Comparison of ENCODE assay signal across 20 cellular contexts in genomic region chr2:130743278-130743677, GRCh38. TPM values are rescaled to one million over a fixed set of nuclear protein-coding genes. Genes with fewer than 3 reads are reported as not detected.
DNase-seq lines count a peak whose midpoint lies in the region; ATAC-seq and TF ChIP-seq lines count a peak whose summit lies in the region.
"Had no signal": no experiment of that assay in that cellular context is flagged by ENCODE, and none has a peak within 500 bp of the region (broad histone marks: within the 10 kb centered on the region; RNA-seq: fewer than 3 reads in every experiment).

No MANE protein-coding gene starts in this region.

- no peak overlapping the region for H2AFZ ChIP-seq in hepatocyte

- H3K36me3 Mint-ChIP-seq in osteocyte (ENCODE audit: unreplicated experiment): no peaks in the 10 kb centered on the region
- no peaks in the 10 kb centered on the region for H3K36me3 Mint-ChIP-seq in activated CD8-positive, alpha-beta T cell treated with anti-CD3 and anti-CD28 coated beads for 36 hours (ENCODE audit: low read depth)
- no peaks in the 10 kb centered on the region for H3K36me3 Mint-ChIP-seq in CD14-positive monocyte
- H3K36me3 Mint-ChIP-seq: CD4-positive, CD25-positive, alpha-beta regulatory T cell; CD8-positive, alpha-beta memory T cell had no signal

- intact Hi-C loops in activated CD8-positive, alpha-beta T cell treated with anti-CD3 and anti-CD28 coated beads for 36 hours (cut with micrococcal nuclease): no loop called here
- intact Hi-C loops in CD14-positive monocyte (cut with micrococcal nuclease): no loop called here

- H3K4me1 ChIP-seq in BLaER1 (peaks cover 24% of the 10 kb centered on the region), HUES6 (ENCODE audit: control insufficient read depth, insufficient read depth, low read length) (peaks cover 25% of the 10 kb centered on the region), hepatocyte (ENCODE audit: insufficient read depth) (peaks cover 9% of the 10 kb centered on the region)

- no peak for ATAC-seq in activated CD8-positive, alpha-beta T cell treated with anti-CD3 and anti-CD28 coated beads for 36 hours

- no peaks in the 10 kb centered on the region for H3K9me3 ChIP-seq in BLaER1
- H3K9me3 ChIP-seq in HUES6 (ENCODE audit: control insufficient read depth, insufficient read depth, low read depth, low read length): no peaks in the 10 kb centered on the region
- no peaks in the 10 kb centered on the region for H3K9me3 ChIP-seq in hepatocyte (ENCODE audit: low read depth)

- H3K9me2 ChIP-seq in hepatocyte (replicated peaks; ENCODE audit: insufficient read depth): no peaks in the 10 kb centered on the region

- H3K27me3 Mint-ChIP-seq in osteocyte (ENCODE audit: unreplicated experiment): no peaks in the 10 kb centered on the region
- H3K27me3 Mint-ChIP-seq in activated CD8-positive, alpha-beta T cell treated with anti-CD3 and anti-CD28 coated beads for 36 hours: peaks cover 13% of the 10 kb centered on the region
- H3K27me3 Mint-ChIP-seq in CD14-positive monocyte (ENCODE audit: low read depth in 3 of 3): peaks cover 10 to 25% (median 17%) of the 10 kb centered on the region in 3 donors

- no peak overlapping the region for H3K4me3 Mint-ChIP-seq in osteocyte (ENCODE audit: unreplicated experiment)
- no peak overlapping the region for H3K4me3 Mint-ChIP-seq in activated CD8-positive, alpha-beta T cell treated with anti-CD3 and anti-CD28 coated beads for 36 hours
- no peak overlapping the region for H3K4me3 Mint-ChIP-seq in CD14-positive monocyte
- H3K4me3 Mint-ChIP-seq: CD4-positive, CD25-positive, alpha-beta regulatory T cell; CD8-positive, alpha-beta memory T cell had no signal

- H3K9ac ChIP-seq in BLaER1 (no peak overlapping the region), HUES6 (ENCODE audit: low read length) (peak overlapping the region; percentile 77)
- H3K9ac ChIP-seq: BLaER1 treated with 17β-estradiol and CSF1 and Interleukin-3, amounts not matched to agents 10 nM and 100 nM had no signal

- 80% methylated on average over 8 of the region's 8 CpGs for WGBS in hepatocyte (ENCODE audit: low lambda C conversion rate, missing lambda C conversion rate)

- POLR2A ChIA-PET in activated CD8-positive, alpha-beta T cell treated with anti-CD3 and anti-CD28 coated beads for 36 hours (lab: Charles Lee): no interaction called here

- H3K9me3 Mint-ChIP-seq in osteocyte (ENCODE audit: unreplicated experiment) (no peaks in the 10 kb centered on the region), CD14-positive monocyte (peaks cover 0 to 4% (median 2%) of the 10 kb centered on the region in 7 donors)
- H3K9me3 Mint-ChIP-seq in activated CD8-positive, alpha-beta T cell treated with anti-CD3 and anti-CD28 coated beads for 36 hours: no peaks in the 10 kb centered on the region
- H3K9me3 Mint-ChIP-seq: CD4-positive, CD25-positive, alpha-beta regulatory T cell had no signal

- no peaks in the 10 kb centered on the region for H3K27me3 ChIP-seq in BLaER1
- H3K27me3 ChIP-seq in HUES6 (ENCODE audit: control insufficient read depth, insufficient read depth, low read length): no peaks in the 10 kb centered on the region
- no peaks in the 10 kb centered on the region for H3K27me3 ChIP-seq in hepatocyte
- H3K27me3 ChIP-seq: BLaER1 treated with 17β-estradiol and CSF1 and Interleukin-3, amounts not matched to agents 10 nM and 100 nM had no signal

- H4K20me1 ChIP-seq in BLaER1: no peaks in the 10 kb centered on the region
- no peaks in the 10 kb centered on the region for H4K20me1 ChIP-seq in hepatocyte (ENCODE audit: insufficient read depth, poor library complexity, severe bottlenecking)
- H4K20me1 ChIP-seq: BLaER1 treated with 17β-estradiol and CSF1 and Interleukin-3, amounts not matched to agents 10 nM and 100 nM had no signal

- no peak for DNase-seq in hepatocyte (ENCODE audit: low spot score)
- peak; percentile 72 for DNase-seq in osteocyte (ENCODE audit: extremely low spot score, unreplicated experiment)
- DNase-seq in activated CD8-positive, alpha-beta T cell treated with anti-CD3 and anti-CD28 coated beads for 36 hours: no peak
- DNase-seq in foreskin fibroblast: no peak
- DNase-seq in stimulated activated CD4-positive, alpha-beta T cell treated with anti-CD3 and anti-CD28 coated beads, Interleukin-2, amount 100 ng/mL, for 48 hours: no peak
- no peak for DNase-seq in CD14-positive monocyte (ENCODE audit: low spot score)
- DNase-seq: 8988T; CD4-positive, CD25-positive, alpha-beta regulatory T cell; CD8-positive, alpha-beta memory T cell; COR-L47; HCEC 1CT; IMR-90 had no signal

- TF ChIP-seq CTCF in hepatocyte (IDR thresholded peaks at IDR 0.05; ENCODE audit: poor library complexity): no peak
- no peak for TF ChIP-seq CTCF in osteocyte (IDR thresholded peaks at IDR 0.05)
- TF ChIP-seq CTCF in activated CD8-positive, alpha-beta T cell treated with anti-CD3 and anti-CD28 coated beads for 36 hours (IDR thresholded peaks at IDR 0.05): no peak
- no peak for TF ChIP-seq CTCF in foreskin fibroblast (IDR thresholded peaks at IDR 0.05; ENCODE audit: low read depth, low read length)
- no peak for TF ChIP-seq CTCF in CD14-positive monocyte (IDR thresholded peaks at IDR 0.05)

- no peak overlapping the region for H3K27ac ChIP-seq in BLaER1
- peak overlapping the region; percentile 59; the same call in 1 of the 2 replicates for H3K27ac ChIP-seq in HUES6 (ENCODE audit: low read depth, low read length)
- peak overlapping the region; percentile 85 for H3K27ac ChIP-seq in hepatocyte
- H3K27ac ChIP-seq: BLaER1 treated with 17β-estradiol and CSF1 and Interleukin-3, amounts not matched to agents 10 nM and 100 nM; HL-60 had no signal

- H3K27ac Mint-ChIP-seq in osteocyte (ENCODE audit: unreplicated experiment): no peak overlapping the region
- no peak overlapping the region for H3K27ac Mint-ChIP-seq in activated CD8-positive, alpha-beta T cell treated with anti-CD3 and anti-CD28 coated beads for 36 hours
- H3K27ac Mint-ChIP-seq in CD14-positive monocyte: no peak overlapping the region
- H3K27ac Mint-ChIP-seq: CD4-positive, CD25-positive, alpha-beta regulatory T cell; CD8-positive, alpha-beta memory T cell had no signal

- no peaks in the 10 kb centered on the region for H3K79me2 ChIP-seq in hepatocyte

- H3K4me1 Mint-ChIP-seq in osteocyte (ENCODE audit: unreplicated experiment) (no peaks in the 10 kb centered on the region), CD14-positive monocyte (no peaks in the 10 kb centered on the region)
- H3K4me1 Mint-ChIP-seq in activated CD8-positive, alpha-beta T cell treated with anti-CD3 and anti-CD28 coated beads for 36 hours (ENCODE audit: low read depth): no peaks in the 10 kb centered on the region
- H3K4me1 Mint-ChIP-seq: CD4-positive, CD25-positive, alpha-beta regulatory T cell; CD8-positive, alpha-beta memory T cell had no signal

- no peak overlapping the region for H3K4me3 ChIP-seq in BLaER1
- H3K4me3 ChIP-seq in HUES6 (ENCODE audit: low read depth, low read length): no peak overlapping the region
- H3K4me3 ChIP-seq in hepatocyte: no peak overlapping the region
- no peak overlapping the region for H3K4me3 ChIP-seq in foreskin fibroblast (ENCODE audit: low read depth in 1 of 2, low read length in 2 of 2)
- H3K4me3 ChIP-seq: BLaER1 treated with 17β-estradiol and CSF1 and Interleukin-3, amounts not matched to agents 10 nM and 100 nM had no signal

- H3K4me2 ChIP-seq in BLaER1 (peak overlapping the region; percentile 2; the same call in 1 of the 2 replicates), hepatocyte (peak overlapping the region; percentile 68)

- CTCF ChIA-PET in activated CD8-positive, alpha-beta T cell treated with anti-CD3 and anti-CD28 coated beads for 36 hours (lab: Charles Lee): no interaction called here

- H3K36me3 ChIP-seq in BLaER1: no peaks in the 10 kb centered on the region
- H3K36me3 ChIP-seq in HUES6 (ENCODE audit: control insufficient read depth, insufficient read depth, low read length): no peaks in the 10 kb centered on the region
- no peaks in the 10 kb centered on the region for H3K36me3 ChIP-seq in hepatocyte (replicated peaks; ENCODE audit: insufficient read depth, low read depth)
- H3K36me3 ChIP-seq: BLaER1 treated with 17β-estradiol and CSF1 and Interleukin-3, amounts not matched to agents 10 nM and 100 nM had no signal

RNA-seq across cellular contexts. Expression of gene AMER3, which starts 12.1 kb away (rescaled TPM):
- total RNA-seq in hepatocyte (1.00 and 1.4 TPM in 2 replicates), osteocyte (not detected in 2 replicates)
- polyA plus RNA-seq in hepatocyte (0.05 and 0.50 TPM in 2 replicates), CD14-positive monocyte (not detected)
- not detected for total RNA-seq in activated CD8-positive, alpha-beta T cell treated with anti-CD3 and anti-CD28 coated beads for 36 hours
- total RNA-seq: A673; CD4-positive, CD25-positive, alpha-beta regulatory T cell; CD8-positive, alpha-beta memory T cell; HT1080; IMR-90 had no signal
- polyA plus RNA-seq: AG04450; CD4-positive, CD25-positive, alpha-beta regulatory T cell; CD8-positive, alpha-beta memory T cell; IMR-90 had no signal

RNA-seq across cellular contexts. Expression of gene GPR148, which starts 14.4 kb away (rescaled TPM):
- total RNA-seq in hepatocyte (not detected in 2 replicates), osteocyte (not detected in 2 replicates)
- polyA plus RNA-seq in hepatocyte (not detected in 2 replicates), CD14-positive monocyte (not detected)
- not detected for total RNA-seq in activated CD8-positive, alpha-beta T cell treated with anti-CD3 and anti-CD28 coated beads for 36 hours
- total RNA-seq: A673; CD4-positive, CD25-positive, alpha-beta regulatory T cell; CD8-positive, alpha-beta memory T cell; H1; HT1080; IMR-90 had no signal
- polyA plus RNA-seq: AG04450; CD4-positive, CD25-positive, alpha-beta regulatory T cell; CD8-positive, alpha-beta memory T cell; IMR-90 had no signal
